14 cellular contexts compared by ENCODE assay signal in the genomic region with DNA sequence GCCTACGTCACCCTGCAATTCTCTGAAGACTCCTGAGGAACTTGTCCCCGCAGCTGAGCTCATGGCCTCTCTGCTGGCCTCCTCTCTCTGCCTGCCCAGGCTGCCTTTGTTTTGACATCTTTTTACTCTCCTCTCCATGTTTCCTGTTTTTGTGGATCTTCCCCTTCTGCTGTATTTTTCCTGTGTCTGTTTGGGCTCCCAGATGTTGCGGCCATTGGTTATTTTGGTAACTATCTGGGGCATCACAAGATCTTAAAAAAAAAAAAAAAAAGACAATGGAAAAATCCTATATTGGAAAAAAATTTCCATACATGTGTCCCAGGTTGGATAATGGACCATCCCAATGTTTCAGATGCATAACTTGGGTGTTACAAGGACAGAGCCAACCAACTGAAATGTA.
DNase-seq lines count a peak whose midpoint lies in the region; TF ChIP-seq lines count a peak whose summit lies in the region.
"Had no signal": no experiment of that assay in that cellular context is flagged by ENCODE, and none has a peak within 500 bp of the region (broad histone marks: within the 10 kb centered on the region; RNA-seq: fewer than 3 reads in every experiment).

No MANE protein-coding gene starts in this region.

- H3K27ac ChIP-seq in trophoblast cell (ENCODE audit: low read depth, low read length) (no peak overlapping the region), substantia nigra (ENCODE audit: low read depth, low read length, poor library complexity, severe bottlenecking) (no peak overlapping the region), mammary epithelial cell (ENCODE audit: insufficient read depth, low read depth, low read length) (no peak overlapping the region)

- no peak overlapping the region for H3K18ac ChIP-seq in trophoblast cell (ENCODE audit: low read length)

- no peak overlapping the region for H3K23ac ChIP-seq in trophoblast cell (ENCODE audit: low read length)

- in situ Hi-C loops in mammary epithelial cell (cut with MboI; ENCODE audit: low sequenced_read_pairs in 2 of 2): no loop called here

- H3K36me3 ChIP-seq in trophoblast cell (ENCODE audit: control insufficient read depth in 1 of 2, insufficient read depth in 2 of 2, low read length in 2 of 2) (no peaks in the 10 kb centered on the region), mammary epithelial cell (ENCODE audit: insufficient read depth, low read length) (no peaks in the 10 kb centered on the region)
- H3K36me3 ChIP-seq: BE2C had no signal

- H3K27me3 ChIP-seq in trophoblast cell (ENCODE audit: insufficient read depth, low read length) (no peaks in the 10 kb centered on the region), mammary epithelial cell (ENCODE audit: insufficient read depth, low read length) (no peaks in the 10 kb centered on the region)
- H3K27me3 ChIP-seq: BE2C had no signal

- intact Hi-C loops in mammary epithelial cell (cut with micrococcal nuclease): no loop called here

- no peak overlapping the region for H4K12ac ChIP-seq in trophoblast cell (ENCODE audit: low read depth, low read length)

- H2AFZ ChIP-seq in trophoblast cell (ENCODE audit: insufficient read depth, low read length, poor library complexity) (no peak overlapping the region), mammary epithelial cell (ENCODE audit: low read depth, low read length) (no peak overlapping the region)
- H2AFZ ChIP-seq: GM23338 had no signal

- H3K4ac ChIP-seq in trophoblast cell (ENCODE audit: low read depth, low read length): no peak overlapping the region

- H3K4me2 ChIP-seq in trophoblast cell (ENCODE audit: low read length) (no peak overlapping the region), mammary epithelial cell (ENCODE audit: insufficient read depth, low read depth, low read length) (no peak overlapping the region)
- H3K4me2 ChIP-seq: GM23338 had no signal

- H3K9me3 ChIP-seq in trophoblast cell (ENCODE audit: insufficient read depth, low read depth, low read length) (no peaks in the 10 kb centered on the region), mammary epithelial cell (replicated peaks; ENCODE audit: insufficient read depth, low read length) (no peaks in the 10 kb centered on the region)
- H3K9me3 ChIP-seq: BE2C, Caco-2 had no signal

- dilution Hi-C loops in mammary epithelial cell (cut with HindIII; ENCODE audit: low sequenced_read_pairs): no loop called here

- no TSS peak for BruUV-seq in mammary epithelial cell (replicated peaks; lab: Mats Ljungman, UMichigan)

- WGBS in trophoblast cell (ENCODE audit: extremely low coverage, insufficient coverage, insufficient read length): no CpG with 5 or more reads among the region's 3 CpGs
- 86% methylated on average over 3 of the region's 3 CpGs for WGBS in mammary epithelial cell (ENCODE audit: low coverage, missing lambda C conversion rate)

- no peaks in the 10 kb centered on the region for H3K79me1 ChIP-seq in trophoblast cell (ENCODE audit: low read length)

- no peaks in the 10 kb centered on the region for H3K79me2 ChIP-seq in trophoblast cell (ENCODE audit: control insufficient read depth, insufficient read depth, low read length, poor library complexity)
- no peaks in the 10 kb centered on the region for H3K79me2 ChIP-seq in mammary epithelial cell (ENCODE audit: insufficient read depth, low read length)

- no peaks in the 10 kb centered on the region for H4K20me1 ChIP-seq in mammary epithelial cell (ENCODE audit: insufficient read depth, low read length)

- DNase-seq in SKM-1 treated with dmso at 0.1 percent for 144 hours (lab: John Stamatoyannopoulos, UW; ENCODE audit: unreplicated experiment) (peak; percentile 12), SKM-1 (lab: John Stamatoyannopoulos, UW; ENCODE audit: unreplicated experiment) (no peak), dermis microvascular lymphatic vessel endothelial cell (ENCODE audit: low read depth in 2 of 2) (peak; percentile 32 to 59), trophoblast cell (no peak), substantia nigra (lab: John Stamatoyannopoulos, UW) (no peak), mammary epithelial cell (no peak)
- DNase-seq: ACHN; BE2C; C1 segment of cervical spinal cord; Caco-2; CD4-positive, alpha-beta T cell; HCEC 1CT; IMR-90 had no signal

- peaks cover 0 to 3% of the 10 kb centered on the region in 2 experiments for H3K4me1 ChIP-seq in trophoblast cell (ENCODE audit: control insufficient read depth in 1 of 2, insufficient read depth in 2 of 2, low read length in 2 of 2)
- peaks cover 10% of the 10 kb centered on the region for H3K4me1 ChIP-seq in mammary epithelial cell (ENCODE audit: insufficient read depth, low read length)
- H3K4me1 ChIP-seq: BE2C had no signal

- no peak overlapping the region for H2BK12ac ChIP-seq in trophoblast cell (ENCODE audit: low read length)

- TF ChIP-seq CTCF in mammary epithelial cell (conservative IDR thresholded peaks at IDR 0.05 in 1 of 2, IDR thresholded peaks at IDR 0.05 in 1 of 2; ENCODE audit: extremely low read depth in 1 of 2, insufficient read depth in 1 of 2, low read depth in 1 of 2, low read length in 2 of 2): no peak

- H4K91ac ChIP-seq in trophoblast cell (ENCODE audit: low read depth, low read length): no peak overlapping the region

- no peak overlapping the region for H2BK120ac ChIP-seq in trophoblast cell (ENCODE audit: insufficient read depth, low read length, poor library complexity)

- H2AK5ac ChIP-seq in trophoblast cell (ENCODE audit: low read length): no peak overlapping the region

- H4K8ac ChIP-seq in trophoblast cell (ENCODE audit: low read depth, low read length): no peak overlapping the region

- no peak overlapping the region for H3K14ac ChIP-seq in trophoblast cell (ENCODE audit: low read length)

- no peak overlapping the region for H3K4me3 ChIP-seq in trophoblast cell (ENCODE audit: low read depth, low read length)
- H3K4me3 ChIP-seq in mammary epithelial cell (replicated peaks in 1 of 3; ENCODE audit: insufficient read depth in 1 of 3, low read depth in 2 of 3, low read length in 3 of 3): no peak overlapping the region
- H3K4me3 ChIP-seq: GM23338 had no signal

- H2BK5ac ChIP-seq in trophoblast cell (ENCODE audit: low read depth, low read length, poor library complexity): no peak overlapping the region

- CTCF ChIA-PET in mammary epithelial cell (lab: Charles Lee; ENCODE audit: low non-redundant PET): no interaction called here

- H3K9ac ChIP-seq in trophoblast cell (ENCODE audit: low read length) (peak overlapping the region; percentile 4), mammary epithelial cell (ENCODE audit: insufficient read depth, low read length) (no peak overlapping the region)

Comparison
In these comparisons a context has a peak if more than half of its experiments do, and no peak if none do; other contexts are left out.
1. DNase-seq: peak in SKM-1 treated with dmso at 0.1 percent for 144 hours (single experiment) and dermis microvascular lymphatic vessel endothelial cell (2 of 2); none in SKM-1 (single experiment), trophoblast cell (0 of 2), substantia nigra (0 of 49) and mammary epithelial cell (single experiment).